1 cellular context compared by ENCODE assay signal in genomic region chr1:198158766-198159589, GRCh38.
TF ChIP-seq lines count a peak whose summit lies in the region.

No MANE protein-coding gene starts in this region.

TF ChIP-seq in GM12878, 131 proteins besides CTCF, POLR2A, EP300 and RAD21 (continued from another document):
- TF ChIP-seq CHD2 (IDR thresholded peaks at IDR 0.05; ENCODE audit: borderline replicate concordance, low read depth, low read length), result 0 out of 2 replicates have a peak, but pooled peaks have one; percentile 31
- TF ChIP-seq EGR1 (IDR thresholded peaks at IDR 0.05; ENCODE audit: borderline replicate concordance in 1 of 2, low read depth in 2 of 2, low read length in 2 of 2), result peak in 1 of 2 experiments; percentile 38; a peak in 1 of 3 replicates
- TF ChIP-seq PKNOX1 (IDR thresholded peaks at IDR 0.05), result peak; percentile 99
- no peak for TF ChIP-seq ZNF24 (IDR thresholded peaks at IDR 0.05)
- 0 out of 2 replicates have a peak, but pooled peaks have one; percentile 10 for TF ChIP-seq HCFC1 (IDR thresholded peaks at IDR 0.05; ENCODE audit: low read length)
- TF ChIP-seq PBX3 (IDR thresholded peaks at IDR 0.05; ENCODE audit: insufficient replicate concordance, low read depth, low read length), result peak; percentile 95
- TF ChIP-seq NBN (IDR thresholded peaks at IDR 0.05), result peak; percentile 85
- peak; percentile 88 for TF ChIP-seq POLR2AphosphoS5 (IDR thresholded peaks at IDR 0.05; ENCODE audit: low read length)
- TF ChIP-seq SP1 (IDR thresholded peaks at IDR 0.05; ENCODE audit: low read depth, low read length), result peak; percentile 73
- TF ChIP-seq RFX5 (IDR thresholded peaks at IDR 0.05; ENCODE audit: low read depth, low read length), result peak; percentile 11; the same call in 1 of the 2 replicates
- TF ChIP-seq CBX5 (IDR thresholded peaks at IDR 0.05; ENCODE audit: low read depth), result 0 out of 2 replicates have a peak, but pooled peaks have one; percentile 60
- peak; percentile 96 for TF ChIP-seq PML (IDR thresholded peaks at IDR 0.05; ENCODE audit: low read length)
- TF ChIP-seq RAD51 (IDR thresholded peaks at IDR 0.05), result peak; percentile 95
- TF ChIP-seq E4F1 (IDR thresholded peaks at IDR 0.05; ENCODE audit: borderline replicate concordance, partially characterized antibody), result peak; percentile 69
- TF ChIP-seq ATF7 (IDR thresholded peaks at IDR 0.05; ENCODE audit: low read depth), result no peak
- TF ChIP-seq IKZF1 (conservative IDR thresholded peaks at IDR 0.05), result peak; percentile 77
- TF ChIP-seq ETV6 (conservative IDR thresholded peaks at IDR 0.05 in 1 of 2, IDR thresholded peaks at IDR 0.05 in 1 of 2; ENCODE audit: borderline replicate concordance in 1 of 2, low read depth in 1 of 2), result no peak
- peak; percentile 48; the same call in 1 of the 2 replicates for TF ChIP-seq NFIC (IDR thresholded peaks at IDR 0.05; ENCODE audit: low read depth, low read length)
- TF ChIP-seq STAT1 (conservative IDR thresholded peaks at IDR 0.05), result 0 out of 2 replicates have a peak, but pooled peaks have one; percentile 31
- no peak for TF ChIP-seq CHD1 (IDR thresholded peaks at IDR 0.05; ENCODE audit: low read depth, low read length)
- TF ChIP-seq SKIL (IDR thresholded peaks at IDR 0.05; ENCODE audit: low read depth, poor library complexity, severe bottlenecking), result peak; percentile 42
- TF ChIP-seq GABPA (IDR thresholded peaks at IDR 0.05; ENCODE audit: low read depth), result peak; percentile 86
- TF ChIP-seq DPF2 (IDR thresholded peaks at IDR 0.05), result peak; percentile 88
- TF ChIP-seq CEBPZ (IDR thresholded peaks at IDR 0.05; ENCODE audit: low read depth, low read length), result no peak
- peak; percentile 2 for TF ChIP-seq FOS (IDR thresholded peaks at IDR 0.05; ENCODE audit: borderline replicate concordance, extremely low read depth, insufficient read length)
- peak; percentile 86 for TF ChIP-seq SMAD5 (IDR thresholded peaks at IDR 0.05; ENCODE audit: low read depth)
- TF ChIP-seq CBFB (IDR thresholded peaks at IDR 0.05; ENCODE audit: low read depth), result peak; percentile 63
- TF ChIP-seq BHLHE40 (IDR thresholded peaks at IDR 0.05; ENCODE audit: borderline replicate concordance in 1 of 2, low read depth in 2 of 2, low read length in 1 of 2), result peak; percentile 15 to 26; a peak in 1 of 4 replicates
- TF ChIP-seq POU2F2 (IDR thresholded peaks at IDR 0.05; ENCODE audit: borderline replicate concordance, low read depth, low read length), result peak; percentile 24; the same call in 1 of the 3 replicates
- 0 out of 2 replicates have a peak, but pooled peaks have one; percentile 33 for TF ChIP-seq GATAD2B (conservative IDR thresholded peaks at IDR 0.05; ENCODE audit: low read depth)
- peak; percentile 76 for TF ChIP-seq HDGF (IDR thresholded peaks at IDR 0.05)
- peak; percentile 68 for TF ChIP-seq KLF5 (IDR thresholded peaks at IDR 0.05; ENCODE audit: partially characterized antibody)
- TF ChIP-seq SIX5 (IDR thresholded peaks at IDR 0.05; ENCODE audit: low read depth, low read length, severe bottlenecking), result no peak
- no peak for TF ChIP-seq BRCA1 (IDR thresholded peaks at IDR 0.05; ENCODE audit: low read depth, low read length)
- TF ChIP-seq BACH1 (IDR thresholded peaks at IDR 0.05; ENCODE audit: borderline replicate concordance), result peak; percentile 52; the same call in 1 of the 2 replicates
- peak; percentile 42 for TF ChIP-seq MEF2B (IDR thresholded peaks at IDR 0.05; ENCODE audit: partially characterized antibody, poor library complexity, severe bottlenecking)
- peak; percentile 58 for TF ChIP-seq RELA (IDR thresholded peaks at IDR 0.05; ENCODE audit: borderline replicate concordance, partially characterized antibody)
- TF ChIP-seq RUNX3 (IDR thresholded peaks at IDR 0.05; ENCODE audit: low read length), result peak; percentile 70
- 0 out of 2 replicates have a peak, but pooled peaks have one; percentile 24 for TF ChIP-seq NKRF (conservative IDR thresholded peaks at IDR 0.05)
- peak; percentile 88 for TF ChIP-seq POLR2AphosphoS2 (IDR thresholded peaks at IDR 0.05; ENCODE audit: low read depth, low read length)
- TF ChIP-seq RB1 (IDR thresholded peaks at IDR 0.05; ENCODE audit: borderline replicate concordance), result 0 out of 2 replicates have a peak, but pooled peaks have one; percentile 50
- no peak for TF ChIP-seq YBX1 (IDR thresholded peaks at IDR 0.05)
- peak; percentile 59; the same call in 1 of the 2 replicates for TF ChIP-seq YY1 (IDR thresholded peaks at IDR 0.05; ENCODE audit: low read depth, low read length)
- peak; percentile 87 for TF ChIP-seq RELB (IDR thresholded peaks at IDR 0.05; ENCODE audit: low read depth)
- TF ChIP-seq MLLT1 (IDR thresholded peaks at IDR 0.05), result peak; percentile 76; the same call in 1 of the 2 replicates
- TF ChIP-seq IKZF2 (IDR thresholded peaks at IDR 0.05), result peak; percentile 71 to 72; a peak in 3 of 4 replicates
